ENCODE assay signal across 9 cellular contexts in the genomic region with DNA sequence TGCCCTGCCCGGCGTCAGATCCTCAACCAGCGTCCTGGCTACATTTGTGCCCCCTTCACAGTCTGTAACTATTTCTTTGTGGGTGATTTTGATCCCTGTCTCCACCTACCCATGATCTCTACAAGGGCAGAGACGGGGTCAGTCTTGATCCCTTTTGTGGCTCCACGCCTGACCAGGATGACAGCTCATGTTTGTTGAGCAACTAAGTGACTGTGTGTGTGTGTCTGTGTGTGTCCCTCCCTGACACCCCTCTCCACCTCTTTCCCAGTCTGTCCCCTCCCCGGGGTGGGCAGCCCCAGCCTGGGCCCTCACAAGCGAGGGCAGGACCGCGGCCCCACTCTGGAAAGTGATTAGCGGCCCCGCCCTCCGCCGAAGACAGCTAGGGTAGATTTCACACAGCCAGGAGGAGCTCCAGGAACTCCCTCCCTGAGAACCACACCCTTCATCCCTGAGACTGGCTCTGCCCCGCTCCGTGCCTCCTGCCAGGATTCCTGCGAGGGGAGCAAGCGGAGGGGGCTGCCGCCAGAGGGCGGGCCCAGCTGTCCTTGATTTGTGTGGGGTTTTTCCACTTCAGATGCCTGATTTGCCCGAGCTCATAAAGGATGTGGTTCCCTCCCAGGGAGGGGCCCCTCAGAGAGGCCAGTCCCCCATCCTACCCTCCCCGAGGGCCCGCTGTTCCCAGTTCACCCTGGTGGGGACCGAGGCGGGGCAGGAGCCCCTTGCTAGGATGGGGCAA. TPM values are rescaled to one million over a fixed set of nuclear protein-coding genes. Genes with fewer than 3 reads are reported as not detected.
DNase-seq lines count a peak whose midpoint lies in the region; ATAC-seq and TF ChIP-seq lines count a peak whose summit lies in the region.
"Had no signal": no experiment of that assay in that cellular context is flagged by ENCODE, and none has a peak within 500 bp of the region (broad histone marks: within the 10 kb centered on the region; RNA-seq: fewer than 3 reads in every experiment).

No MANE protein-coding gene starts in this region.

- peaks cover 77% of the 10 kb centered on the region for H3K27me3 ChIP-seq in left ventricle myocardium inferior (ENCODE audit: low read depth)
- peaks cover 5% of the 10 kb centered on the region for H3K27me3 ChIP-seq in SJCRH30

- H3K4me3 ChIP-seq in left ventricle myocardium inferior (no peak overlapping the region), SJCRH30 (no peak overlapping the region)

- H3K27ac ChIP-seq in left ventricle myocardium inferior (replicated peaks) (no peak overlapping the region), SJCRH30 (no peak overlapping the region)

- no peaks in the 10 kb centered on the region for H3K36me3 ChIP-seq in left ventricle myocardium inferior
- H3K36me3 ChIP-seq in SJCRH30: no peaks in the 10 kb centered on the region

- TF ChIP-seq CTCF in left ventricle myocardium inferior (IDR thresholded peaks at IDR 0.05; ENCODE audit: borderline replicate concordance): no peak

- intact Hi-C loops in Right ventricle myocardium superior (cut with DNase I) (no loop called here), left ventricle myocardium inferior (cut with micrococcal nuclease) (loop anchor here (10.0 kb wide), 1 partner anchor 59 kb away; no protein-coding TSS in a partner anchor), left cardiac atrium (cut with DNase I) (no loop called here)

- ATAC-seq in Right ventricle myocardium superior (ENCODE audit: poor library complexity): peak; percentile 37
- ATAC-seq in left cardiac atrium: peak; percentile 68 to 92
- ATAC-seq in HG03354 (IDR thresholded peaks at IDR 0.05; ENCODE audit: poor library complexity, severe bottlenecking, unreplicated experiment): no peak
- no peak for ATAC-seq in HG03095 (IDR thresholded peaks at IDR 0.05; ENCODE audit: unreplicated experiment)
- no peak for ATAC-seq in HG03025 (IDR thresholded peaks at IDR 0.05; ENCODE audit: low FRiP score, unreplicated experiment)

- no peak for DNase-seq in Right ventricle myocardium superior
- DNase-seq in left ventricle myocardium inferior: no peak
- DNase-seq in SJCRH30: peak; percentile 76 to 81
- peak; percentile 55 for DNase-seq in left cardiac atrium
- DNase-seq in NCI-H1105 (lab: John Stamatoyannopoulos, UW): no peak
- DNase-seq: amniotic stem cell had no signal

- H3K4me1 ChIP-seq in left ventricle myocardium inferior (peaks cover 10% of the 10 kb centered on the region), SJCRH30 (peaks cover 11% of the 10 kb centered on the region)

- H3K9me3 ChIP-seq in left ventricle myocardium inferior (replicated peaks): no peaks in the 10 kb centered on the region
- no peaks in the 10 kb centered on the region for H3K9me3 ChIP-seq in SJCRH30 (replicated peaks)

RNA-seq across cellular contexts. Expression of a gene that starts 5.3 kb away (rescaled TPM):
- not detected for total RNA-seq in Right ventricle myocardium superior
- not detected for total RNA-seq in left ventricle myocardium inferior
- not detected in 2 replicates for total RNA-seq in SJCRH30 (2014; rRNA removed; shearing (Covaris generic))
- not detected for total RNA-seq in left cardiac atrium

RNA-seq across cellular contexts. Expression of a gene that starts 19.5 kb away (rescaled TPM):
- total RNA-seq in Right ventricle myocardium superior (22.8 TPM), left ventricle myocardium inferior (32.7 TPM), left cardiac atrium (10 to 100 TPM; 23.6 to 30.8 TPM)
- total RNA-seq in SJCRH30 (2014; rRNA removed; shearing (Covaris generic)): 16.0 and 18.7 TPM in 2 replicates

RNA-seq across cellular contexts. Expression of a gene that starts 31.0 kb away (rescaled TPM):
- total RNA-seq in Right ventricle myocardium superior (304 TPM), left ventricle myocardium inferior (262 TPM), left cardiac atrium (10 to 100 TPM; 33.4 to 78.2 TPM)
- total RNA-seq in SJCRH30 (2014; rRNA removed; shearing (Covaris generic)): 0.32 and 0.56 TPM in 2 replicates

RNA-seq across cellular contexts. Expression of a gene that starts 35.9 kb away (rescaled TPM):
- total RNA-seq in Right ventricle myocardium superior: 723 TPM
- total RNA-seq in left ventricle myocardium inferior: 601 TPM
- 157 and 169 TPM in 2 replicates for total RNA-seq in SJCRH30 (2014; rRNA removed; shearing (Covaris generic))
- total RNA-seq in left cardiac atrium: 100 to 1,000 TPM; 411 to 435 TPM

RNA-seq across cellular contexts. Expression of a gene that starts 41.2 kb away (rescaled TPM):
- total RNA-seq in Right ventricle myocardium superior (770 TPM), left ventricle myocardium inferior (753 TPM), left cardiac atrium (1,000 to 10,000 TPM; 1,152 to 1,209 TPM)
- 4,297 and 4,417 TPM in 2 replicates for total RNA-seq in SJCRH30 (2014; rRNA removed; shearing (Covaris generic))

Comparison
In these comparisons a context has a peak if more than half of its experiments do, and no peak if none do; other contexts are left out.
1. DNase-seq: peak in SJCRH30 (2 of 2) and left cardiac atrium (single experiment); none in Right ventricle myocardium superior (single experiment), left ventricle myocardium inferior (single experiment) and NCI-H1105 (single experiment).
2. ATAC-seq: peak in Right ventricle myocardium superior (single experiment) and left cardiac atrium (2 of 2); none in HG03354 (single experiment), HG03095 (single experiment) and HG03025 (single experiment).
3. RNA of a gene that starts 31.0 kb away (total RNA-seq): 304 TPM in Right ventricle myocardium superior (single experiment), 262 TPM in left ventricle myocardium inferior (single experiment) and 33.4 to 78.2 TPM in left cardiac atrium; 0.32 to 0.56 TPM in SJCRH30; every median in the first group is over 10 times any median in the second.